ENCODE assay signal across 8 cellular contexts in genomic region chr14:89773644-89774316, GRCh38.
A peak's percentile ranks its signal among the peaks of the same experiment; 100 is the strongest.
DNase-seq lines count a peak whose midpoint lies in the region; ATAC-seq, FAIRE-seq and TF ChIP-seq lines count a peak whose summit lies in the region.

No MANE protein-coding gene starts in this region.

- peak overlapping the region; percentile 22 for H3K4me3 Mint-ChIP-seq in T-helper 1 cell treated with Interleukin-12 subunit alpha and Interleukin-12 subunit beta and Interleukin-4 antibody, amounts not matched to agents 30 μg/mL and 1 μg/mL, for 36 hours
- H3K4me3 Mint-ChIP-seq in astrocyte (ENCODE audit: unreplicated experiment): no peak overlapping the region
- H3K4me3 Mint-ChIP-seq in naive thymus-derived CD4-positive, alpha-beta T cell: peak overlapping the region; percentile 51 to 82 (median 74)

- H3K79me2 ChIP-seq in astrocyte (ENCODE audit: insufficient read depth, low read length): no peaks in the 10 kb centered on the region

- peak overlapping the region; percentile 47 for H3K4me2 ChIP-seq in astrocyte (ENCODE audit: low read length)

- TF ChIP-seq CTCF in astrocyte (IDR thresholded peaks at IDR 0.05; ENCODE audit: insufficient read depth, low read depth, low read length): no peak

- no peaks in the 10 kb centered on the region for H3K9me3 Mint-ChIP-seq in T-helper 1 cell treated with Interleukin-12 subunit alpha and Interleukin-12 subunit beta and Interleukin-4 antibody, amounts not matched to agents 30 μg/mL and 1 μg/mL, for 36 hours
- H3K9me3 Mint-ChIP-seq in astrocyte (ENCODE audit: unreplicated experiment): peaks cover 2% of the 10 kb centered on the region
- no peaks in the 10 kb centered on the region for H3K9me3 Mint-ChIP-seq in naive thymus-derived CD4-positive, alpha-beta T cell

- peaks cover 19% of the 10 kb centered on the region for H3K4me1 Mint-ChIP-seq in T-helper 1 cell treated with Interleukin-12 subunit alpha and Interleukin-12 subunit beta and Interleukin-4 antibody, amounts not matched to agents 30 μg/mL and 1 μg/mL, for 36 hours (ENCODE audit: low read depth)
- peaks cover 10% of the 10 kb centered on the region for H3K4me1 Mint-ChIP-seq in astrocyte (ENCODE audit: low read depth, unreplicated experiment)
- H3K4me1 Mint-ChIP-seq in naive thymus-derived CD4-positive, alpha-beta T cell: peaks cover 17 to 32% (median 26%) of the 10 kb centered on the region in 7 donors

- H4K20me1 ChIP-seq in astrocyte (ENCODE audit: insufficient read depth, low read length): no peaks in the 10 kb centered on the region

- peak; percentile 86 for ATAC-seq in GM21515 (IDR thresholded peaks at IDR 0.05; ENCODE audit: unreplicated experiment)
- peak; percentile 88 for ATAC-seq in naive thymus-derived CD4-positive, alpha-beta T cell

- no peaks in the 10 kb centered on the region for H3K27me3 ChIP-seq in astrocyte (ENCODE audit: insufficient read depth, low read length)
- no peaks in the 10 kb centered on the region for H3K27me3 ChIP-seq in naive thymus-derived CD4-positive, alpha-beta T cell (ENCODE audit: control insufficient read depth in 2 of 2, insufficient read depth in 2 of 2, low read length in 2 of 2)

- DNase-seq in EL (peak; percentile 30), HTR-8/SVneo (ENCODE audit: insufficient read length, low spot score) (peak; percentile 31), astrocyte (ENCODE audit: low read depth) (peak; percentile 65), ureter (ENCODE audit: low spot score) (peak; percentile 53), putamen (ENCODE audit: low spot score) (no peak)
- DNase-seq in naive thymus-derived CD4-positive, alpha-beta T cell: peak; percentile 27 to 67 (median 51)

- peak overlapping the region; percentile 42 for H2AFZ ChIP-seq in astrocyte (ENCODE audit: low read depth, low read length)

- CTCF ChIA-PET in naive thymus-derived CD4-positive, alpha-beta T cell (lab: Charles Lee): no interaction called here

- H3K36me3 ChIP-seq in astrocyte (ENCODE audit: insufficient read depth, low read length): no peaks in the 10 kb centered on the region
- H3K36me3 ChIP-seq in naive thymus-derived CD4-positive, alpha-beta T cell (ENCODE audit: control insufficient read depth in 2 of 3, insufficient read depth in 3 of 3, low read length in 3 of 3): no peaks in the 10 kb centered on the region

- no peak overlapping the region for H3K4me3 ChIP-seq in astrocyte (ENCODE audit: insufficient read depth, low read depth, low read length)
- H3K4me3 ChIP-seq in naive thymus-derived CD4-positive, alpha-beta T cell (ENCODE audit: low read length): peak overlapping the region; percentile 39

- H3K27ac ChIP-seq in astrocyte (ENCODE audit: low read depth, low read length): no peak overlapping the region
- H3K27ac ChIP-seq in naive thymus-derived CD4-positive, alpha-beta T cell (ENCODE audit: low read depth, low read length): no peak overlapping the region

- peaks cover 31% of the 10 kb centered on the region for H3K27me3 Mint-ChIP-seq in T-helper 1 cell treated with Interleukin-12 subunit alpha and Interleukin-12 subunit beta and Interleukin-4 antibody, amounts not matched to agents 30 μg/mL and 1 μg/mL, for 36 hours (ENCODE audit: low read depth)
- H3K27me3 Mint-ChIP-seq in astrocyte (ENCODE audit: low read depth, unreplicated experiment): no peaks in the 10 kb centered on the region
- H3K27me3 Mint-ChIP-seq in naive thymus-derived CD4-positive, alpha-beta T cell: peaks cover 0 to 17% (median 0%) of the 10 kb centered on the region in 5 donors

- peaks cover 20% of the 10 kb centered on the region for H3K4me1 ChIP-seq in astrocyte (ENCODE audit: insufficient read depth, low read length)
- H3K4me1 ChIP-seq in naive thymus-derived CD4-positive, alpha-beta T cell (ENCODE audit: control insufficient read depth in 2 of 2, insufficient read depth in 2 of 2, low read length in 2 of 2): peaks cover 7 to 11% of the 10 kb centered on the region in 2 donors

- peak overlapping the region; percentile 8 for H3K27ac Mint-ChIP-seq in T-helper 1 cell treated with Interleukin-12 subunit alpha and Interleukin-12 subunit beta and Interleukin-4 antibody, amounts not matched to agents 30 μg/mL and 1 μg/mL, for 36 hours
- H3K27ac Mint-ChIP-seq in astrocyte (ENCODE audit: unreplicated experiment): no peak overlapping the region
- H3K27ac Mint-ChIP-seq in naive thymus-derived CD4-positive, alpha-beta T cell: peak overlapping the region in 8 of 9 donors; percentile 25 to 86 (median 57)

- H3K9me3 ChIP-seq in astrocyte (ENCODE audit: insufficient read depth, low read depth, low read length): no peaks in the 10 kb centered on the region
- H3K9me3 ChIP-seq in naive thymus-derived CD4-positive, alpha-beta T cell (ENCODE audit: control insufficient read depth in 2 of 3, low read length in 3 of 3): no peaks in the 10 kb centered on the region

- intact Hi-C loops in naive thymus-derived CD4-positive, alpha-beta T cell (cut with micrococcal nuclease): no loop called here

- POLR2A ChIA-PET in naive thymus-derived CD4-positive, alpha-beta T cell (lab: Charles Lee): no interaction called here

- no peaks in the 10 kb centered on the region for H3K36me3 Mint-ChIP-seq in T-helper 1 cell treated with Interleukin-12 subunit alpha and Interleukin-12 subunit beta and Interleukin-4 antibody, amounts not matched to agents 30 μg/mL and 1 μg/mL, for 36 hours (ENCODE audit: low read depth)
- no peaks in the 10 kb centered on the region for H3K36me3 Mint-ChIP-seq in astrocyte (ENCODE audit: low read depth, unreplicated experiment)
- no peaks in the 10 kb centered on the region for H3K36me3 Mint-ChIP-seq in naive thymus-derived CD4-positive, alpha-beta T cell

- FAIRE-seq in HTR-8/SVneo (lab: Jason Lieb, UNC) (peak; percentile 81), astrocyte (lab: Jason Lieb, UNC) (no peak)

- H3K9ac ChIP-seq in astrocyte (ENCODE audit: low read length): no peak overlapping the region
